Comparison of ENCODE assay signal across 11 cellular contexts in genomic region chr10:119235381-119235780, GRCh38. TPM values are rescaled to one million over a fixed set of nuclear protein-coding genes. Genes with fewer than 3 reads are reported as not detected.
DNase-seq lines count a peak whose midpoint lies in the region; ATAC-seq and TF ChIP-seq lines count a peak whose summit lies in the region.
"Had no signal": no experiment of that assay in that cellular context is flagged by ENCODE, and none has a peak within 500 bp of the region (broad histone marks: within the 10 kb centered on the region; RNA-seq: fewer than 3 reads in every experiment).

No MANE protein-coding gene starts in this region.

- CTCF ChIA-PET in CD4-positive, alpha-beta memory T cell (lab: Charles Lee; ENCODE audit: partially characterized antibody): no interaction called here
- CTCF ChIA-PET in naive thymus-derived CD4-positive, alpha-beta T cell (lab: Charles Lee): no interaction called here

- no peaks in the 10 kb centered on the region for H3K27me3 Mint-ChIP-seq in CD4-positive, alpha-beta memory T cell
- H3K27me3 Mint-ChIP-seq in naive thymus-derived CD4-positive, alpha-beta T cell: no peaks in the 10 kb centered on the region

- no peak for DNase-seq in CD4-positive, alpha-beta memory T cell
- peak; percentile 85 for DNase-seq in choroid plexus epithelial cell (ENCODE audit: low read depth)
- no peak for DNase-seq in naive thymus-derived CD4-positive, alpha-beta T cell
- no peak for DNase-seq in NCI-H82 (lab: John Stamatoyannopoulos, UW)
- DNase-seq: activated CD8-positive, alpha-beta memory T cell treated with anti-CD3 and anti-CD28 coated beads, Interleukin-2, amount 50 U/mL, for 48 hours; NCI-H146; SHP77 had no signal

- no peaks in the 10 kb centered on the region for H3K27me3 ChIP-seq in CD4-positive, alpha-beta memory T cell (ENCODE audit: insufficient read depth, low read length)
- H3K27me3 ChIP-seq in naive thymus-derived CD4-positive, alpha-beta T cell (ENCODE audit: control insufficient read depth in 2 of 2, insufficient read depth in 2 of 2, low read length in 2 of 2): no peaks in the 10 kb centered on the region

- POLR2A ChIA-PET in CD4-positive, alpha-beta memory T cell (lab: Charles Lee; ENCODE audit: partially characterized antibody): no interaction called here
- POLR2A ChIA-PET in naive thymus-derived CD4-positive, alpha-beta T cell (lab: Charles Lee): interaction anchor here (0.7 kb wide), 1 partner anchor 500 kb away, joined by 5 read pairs; no protein-coding TSS in a partner anchor

- intact Hi-C loops in CD4-positive, alpha-beta memory T cell (cut with micrococcal nuclease): no loop called here
- intact Hi-C loops in naive thymus-derived CD4-positive, alpha-beta T cell (cut with micrococcal nuclease): loop anchor here in 1 of 2 donors (2.0 kb wide), 1 partner anchor 27 kb away; no protein-coding TSS in a partner anchor

- peak overlapping the region in 1 of 8 donors; percentile 24 for H3K4me3 Mint-ChIP-seq in CD4-positive, alpha-beta memory T cell
- peak overlapping the region in 2 of 10 donors; percentile 17 to 27 for H3K4me3 Mint-ChIP-seq in naive thymus-derived CD4-positive, alpha-beta T cell

- no peak for TF ChIP-seq CTCF in choroid plexus epithelial cell (conservative IDR thresholded peaks at IDR 0.05; ENCODE audit: low read depth, low read length)

- no peak overlapping the region for H3K27ac ChIP-seq in CD4-positive, alpha-beta memory T cell (ENCODE audit: low read depth, low read length)
- H3K27ac ChIP-seq in naive thymus-derived CD4-positive, alpha-beta T cell (ENCODE audit: low read depth, low read length): peak overlapping the region; percentile 9

- no peaks in the 10 kb centered on the region for H3K36me3 ChIP-seq in CD4-positive, alpha-beta memory T cell (ENCODE audit: insufficient read depth, low read length)
- H3K36me3 ChIP-seq in naive thymus-derived CD4-positive, alpha-beta T cell (ENCODE audit: control insufficient read depth in 2 of 3, insufficient read depth in 3 of 3, low read length in 3 of 3): no peaks in the 10 kb centered on the region

- H3K4me1 Mint-ChIP-seq in CD4-positive, alpha-beta memory T cell: peaks cover 28 to 58% (median 44%) of the 10 kb centered on the region in 4 donors
- H3K4me1 Mint-ChIP-seq in naive thymus-derived CD4-positive, alpha-beta T cell: peaks cover 30 to 74% (median 69%) of the 10 kb centered on the region in 7 donors

- H3K4me1 ChIP-seq in CD4-positive, alpha-beta memory T cell (ENCODE audit: insufficient read depth, low read length): peaks cover 17% of the 10 kb centered on the region
- peaks cover 0 to 16% of the 10 kb centered on the region in 2 donors for H3K4me1 ChIP-seq in naive thymus-derived CD4-positive, alpha-beta T cell (ENCODE audit: control insufficient read depth in 2 of 2, insufficient read depth in 2 of 2, low read length in 2 of 2)

- no peak overlapping the region for H3K4me3 ChIP-seq in CD4-positive, alpha-beta memory T cell (ENCODE audit: low read length in 2 of 2)
- H3K4me3 ChIP-seq in choroid plexus epithelial cell (ENCODE audit: low read depth, low read length): no peak overlapping the region
- no peak overlapping the region for H3K4me3 ChIP-seq in naive thymus-derived CD4-positive, alpha-beta T cell (ENCODE audit: low read length)

- peaks cover 0 to 15% (median 5%) of the 10 kb centered on the region in 8 donors for H3K9me3 Mint-ChIP-seq in CD4-positive, alpha-beta memory T cell
- H3K9me3 Mint-ChIP-seq in naive thymus-derived CD4-positive, alpha-beta T cell: peaks cover 0 to 15% (median 6%) of the 10 kb centered on the region in 11 donors

- H3K36me3 Mint-ChIP-seq in CD4-positive, alpha-beta memory T cell: peaks cover 6 to 14% of the 10 kb centered on the region in 2 donors
- H3K36me3 Mint-ChIP-seq in naive thymus-derived CD4-positive, alpha-beta T cell: peaks cover 3 to 28% (median 18%) of the 10 kb centered on the region in 5 donors

- no peaks in the 10 kb centered on the region for H3K9me3 ChIP-seq in CD4-positive, alpha-beta memory T cell (ENCODE audit: control insufficient read depth in 1 of 2, low read length in 2 of 2)
- H3K9me3 ChIP-seq in naive thymus-derived CD4-positive, alpha-beta T cell (ENCODE audit: control insufficient read depth in 2 of 3, low read length in 3 of 3): no peaks in the 10 kb centered on the region

- ATAC-seq in HG03432 (IDR thresholded peaks at IDR 0.05; ENCODE audit: unreplicated experiment): peak; percentile 39
- no peak for ATAC-seq in naive thymus-derived CD4-positive, alpha-beta T cell
- no peak for ATAC-seq in GM18873 (IDR thresholded peaks at IDR 0.05; ENCODE audit: low FRiP score, unreplicated experiment)
- no peak for ATAC-seq in HG03045 (IDR thresholded peaks at IDR 0.05; ENCODE audit: unreplicated experiment)
- no peak for ATAC-seq in GM19328 (IDR thresholded peaks at IDR 0.05; ENCODE audit: unreplicated experiment)

- H3K27ac Mint-ChIP-seq in CD4-positive, alpha-beta memory T cell: peak overlapping the region in 4 of 7 donors; percentile 75 to 82 (median 80)
- peak overlapping the region in 7 of 9 donors; percentile 51 to 79 (median 66) for H3K27ac Mint-ChIP-seq in naive thymus-derived CD4-positive, alpha-beta T cell

RNA-seq across cellular contexts. Expression of gene GRK5, which starts 28.0 kb away (rescaled TPM):
- total RNA-seq in CD4-positive, alpha-beta memory T cell: 10 to 100 TPM; 26.7 to 27.9 TPM
- 10 to 100 TPM in 1 of 2 donors, 1 to 10 TPM in 1; 7.6 to 10.6 TPM for polyA plus RNA-seq in CD4-positive, alpha-beta memory T cell
- 10 to 100 TPM; 20.3 to 45.2 (median 34.2) TPM for total RNA-seq in naive thymus-derived CD4-positive, alpha-beta T cell
- polyA plus RNA-seq in naive thymus-derived CD4-positive, alpha-beta T cell: 10 to 100 TPM; 16.4 to 30.3 TPM

RNA-seq across cellular contexts. Expression of gene PRDX3, which starts 56.8 kb away (rescaled TPM):
- total RNA-seq in CD4-positive, alpha-beta memory T cell: 10 to 100 TPM; 34.3 to 38.2 TPM
- 100 to 1,000 TPM; 125 to 127 TPM for polyA plus RNA-seq in CD4-positive, alpha-beta memory T cell
- 100 to 1,000 TPM in 1 of 5 experiments, 10 to 100 TPM in 4; 11.7 to 120 (median 35.4) TPM for total RNA-seq in naive thymus-derived CD4-positive, alpha-beta T cell
- 10 to 100 TPM; 70.7 to 87.5 TPM for polyA plus RNA-seq in naive thymus-derived CD4-positive, alpha-beta T cell
